Comparison of ENCODE assay signal across 8 cellular contexts in the genomic region with DNA sequence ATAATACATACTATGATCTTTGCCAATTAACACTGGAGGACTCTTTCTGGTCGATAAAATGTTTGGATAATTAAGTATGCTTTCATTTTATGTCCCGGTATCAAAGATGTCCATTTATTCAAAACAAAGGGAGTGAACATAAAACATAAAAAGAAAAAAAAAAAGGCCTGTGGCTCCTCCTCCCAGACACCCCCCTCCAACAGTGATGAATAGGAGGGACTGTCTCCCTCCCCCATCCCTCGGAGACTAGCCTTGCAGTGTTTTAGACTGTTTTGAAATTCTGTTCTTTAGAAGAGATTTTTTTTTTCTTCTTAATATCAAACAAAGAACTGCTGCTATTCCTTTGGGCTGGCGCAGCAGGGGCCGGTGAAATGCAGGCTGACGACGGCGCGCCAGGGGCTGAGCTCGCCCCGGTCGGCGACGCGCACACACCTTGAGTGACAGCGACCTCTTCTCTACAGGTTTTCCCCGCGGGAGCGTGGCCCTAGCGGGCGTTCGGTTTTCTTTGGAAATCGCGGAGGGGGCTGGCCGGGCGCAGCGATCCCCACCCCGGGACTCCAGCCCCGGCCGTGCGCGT. TPM values are rescaled to one million over a fixed set of nuclear protein-coding genes. Genes with fewer than 3 reads are reported as not detected.
DNase-seq lines count a peak whose midpoint lies in the region; ATAC-seq and TF ChIP-seq lines count a peak whose summit lies in the region.

A gene with protein sequence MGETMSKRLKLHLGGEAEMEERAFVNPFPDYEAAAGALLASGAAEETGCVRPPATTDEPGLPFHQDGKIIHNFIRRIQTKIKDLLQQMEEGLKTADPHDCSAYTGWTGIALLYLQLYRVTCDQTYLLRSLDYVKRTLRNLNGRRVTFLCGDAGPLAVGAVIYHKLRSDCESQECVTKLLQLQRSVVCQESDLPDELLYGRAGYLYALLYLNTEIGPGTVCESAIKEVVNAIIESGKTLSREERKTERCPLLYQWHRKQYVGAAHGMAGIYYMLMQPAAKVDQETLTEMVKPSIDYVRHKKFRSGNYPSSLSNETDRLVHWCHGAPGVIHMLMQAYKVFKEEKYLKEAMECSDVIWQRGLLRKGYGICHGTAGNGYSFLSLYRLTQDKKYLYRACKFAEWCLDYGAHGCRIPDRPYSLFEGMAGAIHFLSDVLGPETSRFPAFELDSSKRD (plus strand): TSS at position 235 of the 577 bp plus-strand sequence. CDS start 689 bp downstream, outside the sequence.

- no peaks in the 10 kb centered on the region for H3K36me3 ChIP-seq in BJ (ENCODE audit: control insufficient read depth, insufficient read depth, low read length)
- no peaks in the 10 kb centered on the region for H3K36me3 ChIP-seq in right atrium auricular region

- ATAC-seq in GM19043 (IDR thresholded peaks at IDR 0.05; ENCODE audit: low read depth, unreplicated experiment), result peak; percentile 30
- ATAC-seq in HG03196 (IDR thresholded peaks at IDR 0.05; ENCODE audit: unreplicated experiment), result peak; percentile 34
- peak; percentile 26 for ATAC-seq in activated naive CD8-positive, alpha-beta T cell treated with anti-CD3 and anti-CD28 coated beads, Interleukin-2, amount 50 U/mL, for 24 hours

- POLR2A ChIA-PET in BJ (lab: Charles Lee), result no interaction called here

- no peaks in the 10 kb centered on the region for H3K9me3 ChIP-seq in right atrium auricular region

- H3K27ac Mint-ChIP-seq in activated naive CD8-positive, alpha-beta T cell treated with anti-CD3 and anti-CD28 coated beads, Interleukin-2, amount 50 U/mL, for 24 hours, result peak within 1 kb of the TSS; percentile 99

- DNase-seq in BJ (ENCODE audit: low read depth) (no peak), NCI-H774 (lab: John Stamatoyannopoulos, UW) (peak; percentile 30), right atrium auricular region (ENCODE audit: low spot score) (no peak), putamen (ENCODE audit: low spot score) (peak; percentile 70)
- peak; percentile 56 for DNase-seq in activated naive CD8-positive, alpha-beta T cell treated with anti-CD3 and anti-CD28 coated beads, Interleukin-2, amount 50 U/mL, for 24 hours
- no peak for DNase-seq in activated effector memory CD4-positive, alpha-beta T cell treated with Interleukin-2 at 50 U/mL for 16 hours

- no peak; the same call in 1 of the 2 replicates for TF ChIP-seq CTCF in BJ (IDR thresholded peaks at IDR 0.05; ENCODE audit: insufficient read depth, low read depth, low read length)
- TF ChIP-seq CTCF in right atrium auricular region (IDR thresholded peaks at IDR 0.05), result no peak

- peaks cover 17% of the 10 kb centered on the region for H3K36me3 Mint-ChIP-seq in activated naive CD8-positive, alpha-beta T cell treated with anti-CD3 and anti-CD28 coated beads, Interleukin-2, amount 50 U/mL, for 24 hours (ENCODE audit: low read depth)

- H3K4me1 ChIP-seq in right atrium auricular region, result peaks cover 0 to 19% of the 10 kb centered on the region in 2 donors

- H3K9me3 Mint-ChIP-seq in activated naive CD8-positive, alpha-beta T cell treated with anti-CD3 and anti-CD28 coated beads, Interleukin-2, amount 50 U/mL, for 24 hours, result no peaks in the 10 kb centered on the region

- H3K4me3 ChIP-seq in BJ (ENCODE audit: low read depth, low read length) (peak within 1 kb of the TSS; percentile 94), right atrium auricular region (peak within 1 kb of the TSS; percentile 92 to 94)

- CTCF ChIA-PET in BJ (lab: Yijun Ruan, JAX), result interaction anchor here (1.0 to 1.5 kb wide), 3 partner anchors 51 to 592 kb away, joined by 3 to 10 read pairs (median 4); no protein-coding TSS in a partner anchor

- peak within 1 kb of the TSS; percentile 98 for H3K4me3 Mint-ChIP-seq in activated naive CD8-positive, alpha-beta T cell treated with anti-CD3 and anti-CD28 coated beads, Interleukin-2, amount 50 U/mL, for 24 hours

- H3K27me3 ChIP-seq in BJ (ENCODE audit: control insufficient read depth, insufficient read depth, low read length) (no peaks in the 10 kb centered on the region), right atrium auricular region (no peaks in the 10 kb centered on the region)

- H3K27me3 Mint-ChIP-seq in activated naive CD8-positive, alpha-beta T cell treated with anti-CD3 and anti-CD28 coated beads, Interleukin-2, amount 50 U/mL, for 24 hours, result peaks cover 2% of the 10 kb centered on the region

- H3K27ac ChIP-seq in right atrium auricular region, result peak within 1 kb of the TSS; percentile 96 to 98

- peaks cover 30% of the 10 kb centered on the region for H3K4me1 Mint-ChIP-seq in activated naive CD8-positive, alpha-beta T cell treated with anti-CD3 and anti-CD28 coated beads, Interleukin-2, amount 50 U/mL, for 24 hours

RNA-seq across cellular contexts. Expression of the gene that starts here (rescaled TPM):
- polyA plus RNA-seq in BJ (2011; rRNA removed), result 26.8 and 30.2 TPM in 2 replicates
- 16.8 and 24.6 TPM in 2 replicates for polyA minus RNA-seq in BJ (2011; rRNA and poly(A)+ RNA removed)
- 10 to 100 TPM in 1 of 2 donors, 1 to 10 TPM in 1; 6.7 to 10.6 TPM for total RNA-seq in right atrium auricular region

Comparison
In these comparisons a context has a peak if more than half of its experiments do, and no peak if none do; other contexts are left out.
1. DNase-seq: peak in NCI-H774 (single experiment), activated naive CD8-positive, alpha-beta T cell treated with anti-CD3 and anti-CD28 coated beads, Interleukin-2, amount 50 U/mL, for 24 hours (single experiment) and putamen (single experiment); none in BJ (single experiment), right atrium auricular region (single experiment) and activated effector memory CD4-positive, alpha-beta T cell treated with Interleukin-2 at 50 U/mL for 16 hours (single experiment).
2. Peak in every context shown above with its lines, with median percentiles within 50 percentile points of each other: ATAC-seq.